In genomic region chr6:109864050-109864449, GRCh38 we compare ENCODE assay signal across 29 cellular contexts.
"Had no signal": no experiment of that assay in that cellular context is flagged by ENCODE, and none has a peak within 500 bp of the region (broad histone marks: within the 10 kb centered on the region; RNA-seq: fewer than 3 reads in every experiment).

No MANE protein-coding gene starts in this region.

- H3K27ac Mint-ChIP-seq: dendritic cell treated with granulocyte-macrophage colony-stimulating factor and Interleukin-4, amounts not matched to agents 40 ng/mL and 50 ng/mL, for 4 days; effector memory CD8-positive, alpha-beta T cell had no signal

- H3K4me3 ChIP-seq: colonic mucosa, coronary artery, dorsolateral prefrontal cortex, esophagus muscularis mucosa, esophagus squamous epithelium, gastrocnemius medialis, gastroesophageal sphincter, heart left ventricle, heart right ventricle, hepatocyte had no signal

- H3K27ac ChIP-seq: colonic mucosa, coronary artery, dorsolateral prefrontal cortex, epithelial cell of prostate, esophagus muscularis mucosa, esophagus squamous epithelium, foreskin keratinocyte, gastrocnemius medialis, gastroesophageal sphincter, heart left ventricle, heart right ventricle, hepatocyte had no signal

- H3K9me3 Mint-ChIP-seq: effector memory CD8-positive, alpha-beta T cell had no signal

- H3K4me1 ChIP-seq: colonic mucosa, foreskin keratinocyte, gastrocnemius medialis had no signal

- H3K27me3 ChIP-seq: colonic mucosa, dorsolateral prefrontal cortex, esophagus muscularis mucosa, esophagus squamous epithelium, foreskin keratinocyte, gastrocnemius medialis, gastroesophageal sphincter, heart left ventricle, heart right ventricle, hepatocyte had no signal

- ATAC-seq: effector memory CD8-positive, alpha-beta T cell; esophagus mucosa; foreskin keratinocyte; gastrocnemius medialis; gastroesophageal sphincter; heart left ventricle; heart right ventricle had no signal

- H3K4me3 Mint-ChIP-seq: dendritic cell treated with granulocyte-macrophage colony-stimulating factor and Interleukin-4, amounts not matched to agents 40 ng/mL and 50 ng/mL, for 4 days; effector memory CD8-positive, alpha-beta T cell had no signal

- H3K79me2 ChIP-seq: hepatocyte had no signal

- H3K36me3 ChIP-seq: colonic mucosa, esophagus muscularis mucosa, esophagus squamous epithelium, gastrocnemius medialis, gastroesophageal sphincter, heart left ventricle, heart right ventricle had no signal

- DNase-seq: colonic mucosa; cortex of kidney; dermis blood vessel endothelial cell; dorsolateral prefrontal cortex; effector CD4-positive, alpha-beta T cell; effector CD8-positive, alpha-beta T cell; effector memory CD4-positive, alpha-beta T cell; effector memory CD8-positive, alpha-beta T cell; erythroblast; esophagus squamous epithelium; foreskin fibroblast; foreskin keratinocyte; foreskin melanocyte; gastrocnemius medialis; glutamatergic neuron; head of caudate nucleus; heart left ventricle; heart right ventricle had no signal

- H3K9me3 ChIP-seq: colonic mucosa, esophagus squamous epithelium, gastrocnemius medialis had no signal

- FAIRE-seq: colon, endometrium, endothelial cell of umbilical vein, frontal cortex had no signal

- H2AFZ ChIP-seq: hepatocyte had no signal

- H3K4me2 ChIP-seq: hepatocyte had no signal
